ENCODE assay signal across 1 cellular context in the genomic region with DNA sequence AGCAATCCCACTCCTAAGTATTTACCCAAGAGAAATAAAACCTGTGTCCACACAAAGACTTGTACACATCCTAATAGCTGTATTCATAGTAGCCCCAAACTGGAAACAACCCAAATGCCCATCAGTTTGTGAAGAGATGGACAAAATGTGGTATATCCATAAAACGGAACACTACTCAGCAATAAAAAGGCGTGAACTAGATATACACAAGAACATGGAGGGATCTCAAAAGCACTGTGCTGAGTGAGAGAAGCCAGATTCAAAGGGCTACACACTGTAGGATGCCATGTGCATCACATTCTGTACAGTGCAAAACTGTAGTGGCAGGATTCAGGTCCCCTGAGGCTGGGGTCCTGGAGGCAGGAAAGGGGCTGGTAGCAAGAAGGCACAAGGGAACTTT. TPM values are rescaled to one million over a fixed set of nuclear protein-coding genes. Genes with fewer than 3 reads are reported as not detected.
"Had no signal": no experiment of that assay in that cellular context is flagged by ENCODE, and none has a peak within 500 bp of the region (broad histone marks: within the 10 kb centered on the region; RNA-seq: fewer than 3 reads in every experiment).

No MANE protein-coding gene starts in this region.

RNA-seq across cellular contexts. Expression of gene IGSF3, which starts 22.5 kb away (rescaled TPM):
- total RNA-seq: HFFc6 had no signal
